In the genomic region with DNA sequence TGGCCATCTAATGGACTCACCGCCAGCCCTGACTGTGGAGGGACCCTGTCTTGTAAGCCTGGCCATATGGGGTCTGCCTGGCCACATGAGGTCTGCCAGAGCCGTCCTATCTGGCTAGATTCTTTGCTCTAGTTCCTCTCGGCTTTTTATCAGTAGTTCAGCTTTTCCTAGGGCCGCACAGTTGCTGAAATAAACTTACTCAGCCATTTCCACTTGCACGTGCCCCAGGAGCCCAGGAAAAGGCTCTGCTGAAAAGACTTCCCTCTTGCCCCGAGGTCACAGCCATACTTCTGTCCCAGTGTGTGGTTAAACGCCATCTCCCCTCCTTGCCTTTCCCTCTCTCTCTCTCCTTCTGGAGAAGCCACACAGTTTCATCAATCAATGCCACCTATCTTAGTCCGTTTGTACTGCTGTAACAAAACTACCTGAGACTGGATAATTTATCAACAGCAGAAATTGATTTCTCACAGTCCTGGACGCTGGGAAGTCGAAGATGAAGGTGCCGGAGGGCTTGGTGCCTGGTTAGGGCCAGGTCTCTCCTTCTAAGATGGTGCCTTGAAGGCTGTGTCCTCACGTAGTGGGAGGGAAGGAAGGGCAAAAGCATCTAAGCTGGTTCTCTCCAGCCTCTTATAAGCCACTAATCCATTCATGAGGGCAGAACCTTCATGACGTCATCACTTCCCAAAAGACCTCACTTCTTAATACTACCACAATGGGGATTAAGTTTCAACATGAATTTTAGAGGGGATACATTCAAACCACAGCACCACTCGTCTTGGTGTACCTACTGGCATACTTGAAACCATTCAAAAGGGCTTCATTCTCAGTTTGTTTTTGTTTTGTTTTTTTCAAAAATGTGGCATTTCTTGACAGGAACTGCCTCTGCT, we compare ENCODE assay signal across 11 cellular contexts. TPM values are rescaled to one million over a fixed set of nuclear protein-coding genes. Genes with fewer than 3 reads are reported as not detected.
A peak's percentile ranks its signal among the peaks of the same experiment; 100 is the strongest.
DNase-seq lines count a peak whose midpoint lies in the region; ATAC-seq and TF ChIP-seq lines count a peak whose summit lies in the region.
"Had no signal": no experiment of that assay in that cellular context is flagged by ENCODE, and none has a peak within 500 bp of the region (broad histone marks: within the 10 kb centered on the region; RNA-seq: fewer than 3 reads in every experiment).

No MANE protein-coding gene starts in this region.

- CTCF ChIA-PET in CD8-positive, alpha-beta memory T cell (lab: Charles Lee), result interaction anchor here (1.0 to 4.8 kb wide), 3 partner anchors 12 to 57 kb away, joined by 3 to 24 read pairs (median 18); partner anchors contain the start of genes GALM and HNRNPLL

- no peaks in the 10 kb centered on the region for H3K27me3 ChIP-seq in CD8-positive, alpha-beta memory T cell (ENCODE audit: insufficient read depth, low read length, poor library complexity, severe bottlenecking)
- H3K27me3 ChIP-seq in Loucy (ENCODE audit: insufficient read depth, low read length, poor library complexity, severe bottlenecking), result no peaks in the 10 kb centered on the region

- H3K27ac Mint-ChIP-seq in CD8-positive, alpha-beta memory T cell, result peak overlapping the region; percentile 85 to 98 (median 94)
- H3K27ac Mint-ChIP-seq in activated naive CD4-positive, alpha-beta T cell treated with anti-CD3 and anti-CD28 coated beads, Interleukin-2, amount 50 U/mL, for 72 hours, result peak overlapping the region; percentile 65 to 83
- H3K27ac Mint-ChIP-seq in natural killer cell treated with Interleukin-12 subunit alpha and Interleukin-12 subunit beta and Interleukin-15 and Interleukin-18, amount 100 ng/mL, for 72 hours, result peak overlapping the region; percentile 86 to 90

- no peak for ATAC-seq in activated naive CD4-positive, alpha-beta T cell treated with anti-CD3 and anti-CD28 coated beads, Interleukin-2, amount 50 U/mL, for 72 hours
- no peak for ATAC-seq in natural killer cell treated with Interleukin-12 subunit alpha and Interleukin-12 subunit beta and Interleukin-15 and Interleukin-18, amount 100 ng/mL, for 72 hours
- no peak for ATAC-seq in HG03378 (IDR thresholded peaks at IDR 0.05; ENCODE audit: unreplicated experiment)
- ATAC-seq: PC-3 had no signal

- H3K36me3 Mint-ChIP-seq in CD8-positive, alpha-beta memory T cell, result peaks cover 0 to 2% (median 0%) of the 10 kb centered on the region in 3 donors
- peaks cover 4 to 22% of the 10 kb centered on the region in 2 donors for H3K36me3 Mint-ChIP-seq in activated naive CD4-positive, alpha-beta T cell treated with anti-CD3 and anti-CD28 coated beads, Interleukin-2, amount 50 U/mL, for 72 hours
- H3K36me3 Mint-ChIP-seq in natural killer cell treated with Interleukin-12 subunit alpha and Interleukin-12 subunit beta and Interleukin-15 and Interleukin-18, amount 100 ng/mL, for 72 hours, result peaks cover 10% of the 10 kb centered on the region

- peak overlapping the region; percentile 1 to 78 (median 40) for H3K4me3 Mint-ChIP-seq in CD8-positive, alpha-beta memory T cell
- peak overlapping the region; percentile 67 for H3K4me3 Mint-ChIP-seq in natural killer cell treated with Interleukin-12 subunit alpha and Interleukin-12 subunit beta and Interleukin-15 and Interleukin-18, amount 100 ng/mL, for 72 hours

- peak overlapping the region; percentile 20 for H3K27ac ChIP-seq in CD8-positive, alpha-beta memory T cell (ENCODE audit: low read depth, low read length)

- H3F3A ChIP-seq in Loucy (ENCODE audit: low read depth), result no peaks in the 10 kb centered on the region

- peak overlapping the region; percentile 61 for H3K4me2 ChIP-seq in Loucy (ENCODE audit: low read depth, low read length, poor library complexity, severe bottlenecking)

- peaks cover 29% of the 10 kb centered on the region for H3K4me1 ChIP-seq in CD8-positive, alpha-beta memory T cell (ENCODE audit: insufficient read depth, low read length)
- peaks cover 39% of the 10 kb centered on the region for H3K4me1 ChIP-seq in Loucy (ENCODE audit: insufficient read depth, low read length, poor library complexity, severe bottlenecking)

- no peaks in the 10 kb centered on the region for H3K9me2 ChIP-seq in Loucy (replicated peaks; ENCODE audit: low read depth, low read length)

- no peak for TF ChIP-seq CTCF in Loucy (conservative IDR thresholded peaks at IDR 0.05; ENCODE audit: low read length)

- H3K79me2 ChIP-seq in Loucy (ENCODE audit: insufficient read depth, low read length), result no peaks in the 10 kb centered on the region

- POLR2A ChIA-PET in CD8-positive, alpha-beta memory T cell (lab: Charles Lee), result interaction anchor here (0.6 to 2.2 kb wide), 4 partner anchors 9 to 12 kb away, joined by 3 to 13 read pairs (median 6); partner anchors contain the start of gene GALM

- H3K9me3 ChIP-seq in CD8-positive, alpha-beta memory T cell (ENCODE audit: low read length), result no peaks in the 10 kb centered on the region
- no peaks in the 10 kb centered on the region for H3K9me3 ChIP-seq in Loucy (ENCODE audit: insufficient read depth, low read depth, low read length)

- no peaks in the 10 kb centered on the region for H3K36me3 ChIP-seq in CD8-positive, alpha-beta memory T cell (ENCODE audit: insufficient read depth, low read length)
- no peaks in the 10 kb centered on the region for H3K36me3 ChIP-seq in Loucy (ENCODE audit: insufficient read depth, low read length)

- no peaks in the 10 kb centered on the region for H3K27me3 Mint-ChIP-seq in CD8-positive, alpha-beta memory T cell
- H3K27me3 Mint-ChIP-seq in natural killer cell treated with Interleukin-12 subunit alpha and Interleukin-12 subunit beta and Interleukin-15 and Interleukin-18, amount 100 ng/mL, for 72 hours, result no peaks in the 10 kb centered on the region

- peak overlapping the region; percentile 44 for H2AFZ ChIP-seq in Loucy (ENCODE audit: low read length)

- DNase-seq in CD8-positive, alpha-beta memory T cell, result no peak
- DNase-seq in activated naive CD4-positive, alpha-beta T cell treated with anti-CD3 and anti-CD28 coated beads, Interleukin-2, amount 50 U/mL, for 72 hours (ENCODE audit: low spot score in 2 of 2), result no peak
- no peak for DNase-seq in natural killer cell treated with Interleukin-12 subunit alpha and Interleukin-12 subunit beta and Interleukin-15 and Interleukin-18, amount 100 ng/mL, for 72 hours (ENCODE audit: low spot score)
- DNase-seq in stimulated activated naive CD4-positive, alpha-beta T cell treated with Interleukin-2 at 50 U/mL for 16 hours (lab: John Stamatoyannopoulos, UW), result no peak
- no peak for DNase-seq in stimulated activated CD4-positive, alpha-beta T cell treated with anti-CD3 and anti-CD28 coated beads, Interleukin-1b, Interleukin-23, amount 100 ng/mL, for 48 hours
- DNase-seq: cortex of kidney, DMS153, foreskin melanocyte, PC-3 had no signal

- no peaks in the 10 kb centered on the region for H3K9me3 Mint-ChIP-seq in CD8-positive, alpha-beta memory T cell
- H3K9me3 Mint-ChIP-seq in activated naive CD4-positive, alpha-beta T cell treated with anti-CD3 and anti-CD28 coated beads, Interleukin-2, amount 50 U/mL, for 72 hours, result peaks cover 4 to 15% of the 10 kb centered on the region in 2 donors
- H3K9me3 Mint-ChIP-seq in natural killer cell treated with Interleukin-12 subunit alpha and Interleukin-12 subunit beta and Interleukin-15 and Interleukin-18, amount 100 ng/mL, for 72 hours, result no peaks in the 10 kb centered on the region

- H3K4me3 ChIP-seq in CD8-positive, alpha-beta memory T cell (ENCODE audit: low read length), result no peak overlapping the region
- H3K4me3 ChIP-seq in Loucy (ENCODE audit: low read length, poor library complexity, severe bottlenecking), result peak overlapping the region; percentile 8

- H3K4me1 Mint-ChIP-seq in CD8-positive, alpha-beta memory T cell, result peaks cover 30 to 65% (median 55%) of the 10 kb centered on the region in 3 donors
- peaks cover 48 to 65% of the 10 kb centered on the region in 2 donors for H3K4me1 Mint-ChIP-seq in natural killer cell treated with Interleukin-12 subunit alpha and Interleukin-12 subunit beta and Interleukin-15 and Interleukin-18, amount 100 ng/mL, for 72 hours (ENCODE audit: low read depth in 2 of 2)

- no peaks in the 10 kb centered on the region for H4K20me1 ChIP-seq in Loucy (ENCODE audit: insufficient read depth, low read length, poor library complexity, severe bottlenecking)

- peak overlapping the region; percentile 49 for H3K9ac ChIP-seq in Loucy (ENCODE audit: low read depth, low read length, poor library complexity, severe bottlenecking)

RNA-seq across cellular contexts. Expression of gene GALM, which starts 11.2 kb away (rescaled TPM):
- 100 to 1,000 TPM; 107 to 109 TPM for total RNA-seq in CD8-positive, alpha-beta memory T cell
- polyA plus RNA-seq in CD8-positive, alpha-beta memory T cell, result 51.4 TPM
- total RNA-seq in activated naive CD4-positive, alpha-beta T cell treated with anti-CD3 and anti-CD28 coated beads, Interleukin-2, amount 50 U/mL, for 72 hours, result 10 to 100 TPM; 16.1 to 45.0 TPM
- total RNA-seq in natural killer cell treated with Interleukin-12 subunit alpha and Interleukin-12 subunit beta and Interleukin-15 and Interleukin-18, amount 100 ng/mL, for 72 hours, result 10 to 100 TPM; 19.9 to 50.0 TPM

RNA-seq across cellular contexts. Expression of gene HNRNPLL, which starts 52.0 kb away (rescaled TPM):
- total RNA-seq in CD8-positive, alpha-beta memory T cell, result 10 to 100 TPM; 77.4 to 80.8 TPM
- 65.4 TPM for polyA plus RNA-seq in CD8-positive, alpha-beta memory T cell
- total RNA-seq in activated naive CD4-positive, alpha-beta T cell treated with anti-CD3 and anti-CD28 coated beads, Interleukin-2, amount 50 U/mL, for 72 hours, result 10 to 100 TPM; 49.1 to 61.8 TPM
- 10 to 100 TPM; 54.5 to 88.4 TPM for total RNA-seq in natural killer cell treated with Interleukin-12 subunit alpha and Interleukin-12 subunit beta and Interleukin-15 and Interleukin-18, amount 100 ng/mL, for 72 hours
